ENCODE assay signal across 11 cellular contexts in genomic region chr12:70246580-70246979, GRCh38. TPM values are rescaled to one million over a fixed set of nuclear protein-coding genes. Genes with fewer than 3 reads are reported as not detected.
DNase-seq lines count a peak whose midpoint lies in the region; ATAC-seq and TF ChIP-seq lines count a peak whose summit lies in the region.
"Had no signal": no experiment of that assay in that cellular context is flagged by ENCODE, and none has a peak within 500 bp of the region (broad histone marks: within the 10 kb centered on the region; RNA-seq: fewer than 3 reads in every experiment).

No MANE protein-coding gene starts in this region.

- H3K4me2 ChIP-seq in osteoblast (ENCODE audit: insufficient read depth, low read length), result peak overlapping the region; percentile 60

- H3K4me3 ChIP-seq in ectodermal cell (ENCODE audit: insufficient read depth, low read depth, low read length) (peak overlapping the region; percentile 5), osteoblast (ENCODE audit: insufficient read depth, low read length) (peak overlapping the region; percentile 14), H7 (ENCODE audit: insufficient read depth, low read depth, low read length) (no peak overlapping the region)
- H3K4me3 ChIP-seq: gastroesophageal sphincter, lung, spleen had no signal

- DNase-seq in EH (ENCODE audit: low read depth), result peak; percentile 64
- peak; percentile 29 for DNase-seq in M059J (ENCODE audit: low read depth)
- peak; percentile 41 for DNase-seq in osteoblast (ENCODE audit: insufficient read length, low spot score, missing footprints)
- no peak for DNase-seq in NCI-H187 treated with DMSO at 0.1 percent for 48 hours (lab: John Stamatoyannopoulos, UW)
- no peak for DNase-seq in H7
- DNase-seq: spleen had no signal

- H3K9me3 ChIP-seq in ectodermal cell (ENCODE audit: control insufficient read depth, low read length) (no peaks in the 10 kb centered on the region), osteoblast (ENCODE audit: low read depth, low read length) (no peaks in the 10 kb centered on the region)
- H3K9me3 ChIP-seq: gastroesophageal sphincter, spleen had no signal

- no peak overlapping the region for H3K27ac ChIP-seq in ectodermal cell (ENCODE audit: insufficient read depth, low read depth, low read length, poor library complexity, severe bottlenecking)
- H3K27ac ChIP-seq in osteoblast (ENCODE audit: low read depth, low read length), result peak overlapping the region; percentile 44
- H3K27ac ChIP-seq: gastroesophageal sphincter, spleen had no signal

- no peaks in the 10 kb centered on the region for H3K36me3 ChIP-seq in ectodermal cell (ENCODE audit: control insufficient read depth, insufficient read depth, low read length)
- H3K36me3 ChIP-seq in osteoblast (ENCODE audit: insufficient read depth, low read length), result no peaks in the 10 kb centered on the region
- H3K36me3 ChIP-seq in H7 (replicated peaks; ENCODE audit: control insufficient read depth, insufficient read depth, low read length), result no peaks in the 10 kb centered on the region; the same call in 1 of the 2 replicates
- H3K36me3 ChIP-seq: gastroesophageal sphincter had no signal

- ATAC-seq in GM19463 (IDR thresholded peaks at IDR 0.05; ENCODE audit: unreplicated experiment), result no peak
- no peak for ATAC-seq in HG03095 (IDR thresholded peaks at IDR 0.05; ENCODE audit: unreplicated experiment)
- ATAC-seq: gastroesophageal sphincter had no signal

- H3K4me1 ChIP-seq in ectodermal cell (ENCODE audit: control insufficient read depth, insufficient read depth, low read length) (peaks cover 10% of the 10 kb centered on the region), osteoblast (ENCODE audit: insufficient read depth, low read length) (peaks cover 28% of the 10 kb centered on the region)

- H3K27me3 ChIP-seq in ectodermal cell (ENCODE audit: control insufficient read depth, insufficient read depth, low read length, poor library complexity, severe bottlenecking) (no peaks in the 10 kb centered on the region), osteoblast (ENCODE audit: insufficient read depth, low read length) (no peaks in the 10 kb centered on the region), H7 (ENCODE audit: control insufficient read depth, insufficient read depth, low read length) (no peaks in the 10 kb centered on the region)
- H3K27me3 ChIP-seq: gastroesophageal sphincter, spleen had no signal

- H4K20me1 ChIP-seq in osteoblast (ENCODE audit: insufficient read depth, low read length), result peaks cover 39% of the 10 kb centered on the region

- peaks cover 96% of the 10 kb centered on the region for H3K79me2 ChIP-seq in osteoblast (ENCODE audit: insufficient read depth, low read length)

- no peak overlapping the region for H2AFZ ChIP-seq in osteoblast (ENCODE audit: low read length)

- no peak for TF ChIP-seq CTCF in osteoblast (IDR thresholded peaks at IDR 0.05; ENCODE audit: extremely low read depth, low read depth, low read length)

RNA-seq across cellular contexts. Expression of gene CNOT2, which starts 3.3 kb away (rescaled TPM):
- total RNA-seq in M059J (2014; rRNA removed; shearing (Covaris generic)), result 99.8 and 152 TPM in 2 replicates
- polyA plus RNA-seq in ectodermal cell (2013, experiment 1 of 4), result 81.9 TPM
- 86.5 TPM for polyA plus RNA-seq in ectodermal cell (2013, experiment 2 of 4)
- polyA plus RNA-seq in ectodermal cell (2013, experiment 3 of 4), result 65.2 TPM
- polyA plus RNA-seq in ectodermal cell (2013, experiment 4 of 4), result 75.9 TPM
- 144 and 153 TPM in 2 replicates for total RNA-seq in osteoblast
- 83.3 and 104 TPM in 2 replicates for total RNA-seq in H7 (2014; rRNA removed; shearing (Covaris generic))

Comparison
In these comparisons a context has a peak if more than half of its experiments do, and no peak if none do; other contexts are left out.
1. DNase-seq: peak in EH (single experiment), M059J (single experiment) and osteoblast (single experiment); none in NCI-H187 treated with DMSO at 0.1 percent for 48 hours (single experiment) and H7 (single experiment).